17 cellular contexts compared by ENCODE assay signal in the genomic region with DNA sequence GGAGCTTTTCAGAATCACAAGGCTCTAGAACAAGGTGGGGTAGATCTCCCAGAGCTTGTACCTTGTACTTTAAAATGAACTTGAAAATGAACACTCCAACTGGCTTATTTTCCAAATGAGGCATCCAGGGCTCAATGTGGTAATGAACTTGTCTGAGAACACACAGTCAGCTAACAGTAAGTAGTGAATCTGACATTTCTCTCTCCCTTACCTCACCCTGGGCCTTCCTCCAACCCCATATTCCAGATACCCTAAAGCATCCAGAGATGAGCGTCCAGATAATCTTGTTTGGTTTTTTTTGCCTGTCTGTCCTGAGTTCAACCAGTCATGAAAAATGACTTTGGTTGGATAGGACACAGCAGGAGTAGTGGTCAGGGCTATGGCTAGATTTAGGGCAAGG.
DNase-seq lines count a peak whose midpoint lies in the region; ATAC-seq, FAIRE-seq and TF ChIP-seq lines count a peak whose summit lies in the region.
"Had no signal": no experiment of that assay in that cellular context is flagged by ENCODE, and none has a peak within 500 bp of the region (broad histone marks: within the 10 kb centered on the region; RNA-seq: fewer than 3 reads in every experiment).

No MANE protein-coding gene starts in this region.

- H3K4me1 Mint-ChIP-seq in astrocyte (ENCODE audit: low read depth, unreplicated experiment) (peaks cover 41% of the 10 kb centered on the region), osteocyte (ENCODE audit: unreplicated experiment) (peaks cover 80% of the 10 kb centered on the region)
- H3K4me1 Mint-ChIP-seq: IgD-negative memory B cell had no signal

- H4K20me1 ChIP-seq in astrocyte (ENCODE audit: insufficient read depth, low read length) = no peaks in the 10 kb centered on the region

- in situ Hi-C loops in transverse colon (cut with MboI; ENCODE audit: low pct_ligation_motif_present in 1 of 4, low pct_unique_long_range_greater_than_20kb in 1 of 4, low sequenced_read_pairs in 3 of 4) = no loop called here

- H3K79me2 ChIP-seq in astrocyte (ENCODE audit: insufficient read depth, low read length) = no peaks in the 10 kb centered on the region

- H3K27me3 Mint-ChIP-seq in astrocyte (ENCODE audit: low read depth, unreplicated experiment) = peaks cover 4% of the 10 kb centered on the region
- H3K27me3 Mint-ChIP-seq in osteocyte (ENCODE audit: unreplicated experiment) = no peaks in the 10 kb centered on the region

- no peak for TF ChIP-seq POLR2A in gastroesophageal sphincter (IDR thresholded peaks at IDR 0.05)
- no peak for TF ChIP-seq POLR2A in transverse colon (IDR thresholded peaks at IDR 0.05)

- H3K27ac ChIP-seq in astrocyte (ENCODE audit: low read depth, low read length) (no peak overlapping the region), gastroesophageal sphincter (peak overlapping the region in 3 of 4 donors; percentile 56 to 64 (median 58)), transverse colon (peak overlapping the region; percentile 43 to 57 (median 51))
- H3K27ac ChIP-seq in effector memory CD4-positive, alpha-beta T cell (ENCODE audit: insufficient read depth, low read length, poor library complexity, severe bottlenecking) = no peak overlapping the region

- no peak overlapping the region for H3K4me2 ChIP-seq in astrocyte (ENCODE audit: low read length)

- TF ChIP-seq CTCF in astrocyte (IDR thresholded peaks at IDR 0.05; ENCODE audit: insufficient read depth, low read depth, low read length) = no peak
- TF ChIP-seq CTCF in gastroesophageal sphincter (IDR thresholded peaks at IDR 0.05) = no peak
- no peak for TF ChIP-seq CTCF in osteocyte (IDR thresholded peaks at IDR 0.05)
- TF ChIP-seq CTCF in transverse colon (IDR thresholded peaks at IDR 0.05) = no peak

- ATAC-seq in gastroesophageal sphincter (peak; percentile 46), HG03159 (IDR thresholded peaks at IDR 0.05; ENCODE audit: unreplicated experiment) (no peak), HG03097 (IDR thresholded peaks at IDR 0.05; ENCODE audit: low FRiP score, unreplicated experiment) (no peak)

- H3K4me1 ChIP-seq in astrocyte (ENCODE audit: insufficient read depth, low read length) (peaks cover 5% of the 10 kb centered on the region), gastroesophageal sphincter (peaks cover 3 to 61% (median 30%) of the 10 kb centered on the region in 3 donors), transverse colon (peaks cover 0 to 6% (median 4%) of the 10 kb centered on the region in 4 donors)
- H3K4me1 ChIP-seq in effector memory CD4-positive, alpha-beta T cell (ENCODE audit: control insufficient read depth, insufficient read depth, low read length, poor library complexity, severe bottlenecking) = no peaks in the 10 kb centered on the region
- H3K4me1 ChIP-seq: HAP-1 had no signal

- H2AFZ ChIP-seq in astrocyte (ENCODE audit: low read depth, low read length) = no peak overlapping the region

- H3K9me3 Mint-ChIP-seq in astrocyte (ENCODE audit: unreplicated experiment) (peaks cover 3% of the 10 kb centered on the region), osteocyte (ENCODE audit: unreplicated experiment) (no peaks in the 10 kb centered on the region)
- H3K9me3 Mint-ChIP-seq: IgD-negative memory B cell had no signal

- intact Hi-C loops in transverse colon (cut with DNase I; ENCODE audit: low total_unique reads) = no loop called here

- WGBS in gastroesophageal sphincter (ENCODE audit: low coverage in 1 of 2), 2 donors = 44 to 67% methylated on average over 1 of the region's 1 CpG
- WGBS in transverse colon (ENCODE audit: low coverage in 1 of 2), 2 donors = 67 to 79% methylated on average over 1 of the region's 1 CpG

- H3K4me3 ChIP-seq in astrocyte (ENCODE audit: insufficient read depth, low read depth, low read length) (no peak overlapping the region), gastroesophageal sphincter (no peak overlapping the region), transverse colon (no peak overlapping the region)
- H3K4me3 ChIP-seq in effector memory CD4-positive, alpha-beta T cell (ENCODE audit: insufficient read depth, low read depth, low read length, poor library complexity, severe bottlenecking) = no peak overlapping the region
- H3K4me3 ChIP-seq: HAP-1 had no signal

- peak; percentile 34 for DNase-seq in astrocyte (ENCODE audit: low read depth)
- DNase-seq in osteocyte (ENCODE audit: extremely low spot score, unreplicated experiment) = no peak
- DNase-seq in transverse colon = no peak
- DNase-seq in activated CD8-positive, alpha-beta memory T cell treated with anti-CD3 and anti-CD28 coated beads, Interleukin-2, amount 50 U/mL, for 48 hours = no peak
- DNase-seq in effector memory CD4-positive, alpha-beta T cell = no peak
- DNase-seq: COR-L47, GF-D8, NCI-H1092 treated with DMSO at 0.1 percent for 48 hours, NCI-H510A, NCI-H748 treated with DMSO at 0.1 percent for 48 hours had no signal

- H3K9ac ChIP-seq in astrocyte (ENCODE audit: low read length) = no peak overlapping the region

- H3K36me3 ChIP-seq in astrocyte (ENCODE audit: insufficient read depth, low read length) (no peaks in the 10 kb centered on the region), gastroesophageal sphincter (no peaks in the 10 kb centered on the region), transverse colon (no peaks in the 10 kb centered on the region)
- H3K36me3 ChIP-seq in effector memory CD4-positive, alpha-beta T cell (ENCODE audit: control insufficient read depth, insufficient read depth, low read length) = no peaks in the 10 kb centered on the region
- H3K36me3 ChIP-seq: HAP-1 had no signal

- FAIRE-seq in astrocyte (lab: Jason Lieb, UNC) = peak; percentile 37
- FAIRE-seq: HTR-8/SVneo, RCC 7860 had no signal

- H3K27ac Mint-ChIP-seq in astrocyte (ENCODE audit: unreplicated experiment) (no peak overlapping the region), osteocyte (ENCODE audit: unreplicated experiment) (peak overlapping the region; percentile 85)
- H3K27ac Mint-ChIP-seq: IgD-negative memory B cell had no signal

- H3K9me3 ChIP-seq in astrocyte (ENCODE audit: insufficient read depth, low read depth, low read length) (no peaks in the 10 kb centered on the region), gastroesophageal sphincter (no peaks in the 10 kb centered on the region), transverse colon (no peaks in the 10 kb centered on the region)
- no peaks in the 10 kb centered on the region for H3K9me3 ChIP-seq in effector memory CD4-positive, alpha-beta T cell (ENCODE audit: control insufficient read depth, low read length)
- H3K9me3 ChIP-seq: HAP-1 had no signal

- no peaks in the 10 kb centered on the region for H3K27me3 ChIP-seq in astrocyte (ENCODE audit: insufficient read depth, low read length)
- H3K27me3 ChIP-seq in gastroesophageal sphincter = no peaks in the 10 kb centered on the region
- no peaks in the 10 kb centered on the region for H3K27me3 ChIP-seq in transverse colon
- no peaks in the 10 kb centered on the region for H3K27me3 ChIP-seq in effector memory CD4-positive, alpha-beta T cell (replicated peaks; ENCODE audit: control insufficient read depth, insufficient read depth, low read length, poor library complexity, severe bottlenecking)

- H3K36me3 Mint-ChIP-seq in astrocyte (ENCODE audit: low read depth, unreplicated experiment) (no peaks in the 10 kb centered on the region), osteocyte (ENCODE audit: unreplicated experiment) (no peaks in the 10 kb centered on the region)
- H3K36me3 Mint-ChIP-seq: IgD-negative memory B cell had no signal

- H3K4me3 Mint-ChIP-seq in astrocyte (ENCODE audit: unreplicated experiment) (no peak overlapping the region), osteocyte (ENCODE audit: unreplicated experiment) (no peak overlapping the region)
- H3K4me3 Mint-ChIP-seq: IgD-negative memory B cell had no signal

- no peak for TF ChIP-seq EP300 in gastroesophageal sphincter (IDR thresholded peaks at IDR 0.05)
- TF ChIP-seq EP300 in transverse colon (IDR thresholded peaks at IDR 0.05; ENCODE audit: low read depth) = no peak

Comparison
In these comparisons a context has a peak if more than half of its experiments do, and no peak if none do; other contexts are left out.
1. H3K27ac ChIP-seq: peak in gastroesophageal sphincter (3 of 4) and transverse colon (4 of 4); none in astrocyte (single experiment) and effector memory CD4-positive, alpha-beta T cell (single experiment).